In genomic region chr19:289651-290538, GRCh38 we compare ENCODE assay signal across 8 cellular contexts. TPM values are rescaled to one million over a fixed set of nuclear protein-coding genes. Genes with fewer than 3 reads are reported as not detected.
DNase-seq lines count a peak whose midpoint lies in the region; ATAC-seq and TF ChIP-seq lines count a peak whose summit lies in the region.

No MANE protein-coding gene starts in this region.

- no peaks in the 10 kb centered on the region for H3K79me2 ChIP-seq in OCI-LY7 (ENCODE audit: insufficient read depth, low read depth, low read length)
- H3K79me2 ChIP-seq in PC-3 (ENCODE audit: low read length): no peaks in the 10 kb centered on the region

- H2AFZ ChIP-seq in OCI-LY7 (ENCODE audit: low read length): no peak overlapping the region
- no peak overlapping the region for H2AFZ ChIP-seq in PC-3 (ENCODE audit: low read length)

- no peaks in the 10 kb centered on the region for H3K27me3 ChIP-seq in PC-3 (ENCODE audit: low read length)

- H3K4me3 ChIP-seq in OCI-LY7 (ENCODE audit: low read depth, low read length, poor library complexity, severe bottlenecking) (no peak overlapping the region), PC-3 (ENCODE audit: low read length) (no peak overlapping the region)

- no peaks in the 10 kb centered on the region for H3F3A ChIP-seq in PC-3 (ENCODE audit: low read length, unreplicated experiment)

- DNase-seq in activated naive CD4-positive, alpha-beta T cell treated with Interleukin-2 at 50 U/mL for 16 hours: peak; percentile 43
- no peak for DNase-seq in activated naive CD4-positive, alpha-beta T cell (lab: John Stamatoyannopoulos, UW)
- DNase-seq in SW480 (ENCODE audit: low spot score) (peak; percentile 85), mesenteric fat pad (ENCODE audit: low spot score) (peak; percentile 86), OCI-LY7 (ENCODE audit: low spot score) (no peak), PC-3 (no peak)

- no peak overlapping the region for H3K4me2 ChIP-seq in OCI-LY7 (ENCODE audit: low read length)
- H3K4me2 ChIP-seq in PC-3 (ENCODE audit: low read length): no peak overlapping the region

- H3K9me2 ChIP-seq in OCI-LY7 (ENCODE audit: insufficient read depth, low read length) (no peaks in the 10 kb centered on the region), PC-3 (replicated peaks; ENCODE audit: low read length) (no peaks in the 10 kb centered on the region)

- CTCF ChIA-PET in OCI-LY7 (lab: Charles Lee; ENCODE audit: unreplicated experiment): no interaction called here
- CTCF ChIA-PET in PC-3 (lab: Charles Lee): no interaction called here

- intact Hi-C loops in OCI-LY7 (cut with micrococcal nuclease; ENCODE audit: unreplicated experiment): no loop called here
- intact Hi-C loops in PC-3 (cut with micrococcal nuclease): no loop called here

- no peaks in the 10 kb centered on the region for H3K36me3 ChIP-seq in OCI-LY7 (ENCODE audit: insufficient read depth, low read length)
- H3K36me3 ChIP-seq in PC-3 (ENCODE audit: low read depth, low read length): no peaks in the 10 kb centered on the region

- H3K9me3 ChIP-seq in OCI-LY7 (ENCODE audit: low read length) (no peaks in the 10 kb centered on the region), PC-3 (ENCODE audit: low read length) (no peaks in the 10 kb centered on the region)

- H3K27ac ChIP-seq in cingulate gyrus (ENCODE audit: low read depth, low read length): peak overlapping the region; percentile 89
- no peak overlapping the region for H3K27ac ChIP-seq in OCI-LY7 (ENCODE audit: low read depth, low read length, poor library complexity, severe bottlenecking)
- no peak overlapping the region for H3K27ac ChIP-seq in PC-3 (ENCODE audit: low read length)

- no TSS peak for BruUV-seq in OCI-LY7 (replicated peaks; lab: Mats Ljungman, UMichigan)
- BruUV-seq in PC-3 (replicated peaks; lab: Mats Ljungman, UMichigan): no TSS peak

- ATAC-seq in GM21717 (IDR thresholded peaks at IDR 0.05; ENCODE audit: unreplicated experiment) (no peak), PC-3 (no peak)

- no peak for TF ChIP-seq CTCF in OCI-LY7 (conservative IDR thresholded peaks at IDR 0.05; ENCODE audit: low read length)
- no peak for TF ChIP-seq CTCF in PC-3 (conservative IDR thresholded peaks at IDR 0.05; ENCODE audit: low read depth, low read length)

- H3K9ac ChIP-seq in PC-3 (ENCODE audit: low read length): no peak overlapping the region

- POLR2A ChIA-PET in OCI-LY7 (lab: Charles Lee): no interaction called here
- POLR2A ChIA-PET in PC-3 (lab: Charles Lee; ENCODE audit: unreplicated experiment): no interaction called here

- H4K20me1 ChIP-seq in OCI-LY7 (ENCODE audit: insufficient read depth, low read length) (no peaks in the 10 kb centered on the region), PC-3 (ENCODE audit: low read length) (no peaks in the 10 kb centered on the region)

- H3K4me1 ChIP-seq in OCI-LY7 (ENCODE audit: insufficient read depth, low read length, poor library complexity, severe bottlenecking) (no peaks in the 10 kb centered on the region), PC-3 (ENCODE audit: insufficient read depth, low read length) (no peaks in the 10 kb centered on the region)

RNA-seq across cellular contexts. Expression of gene PLPP2, which starts 1.3 kb away (rescaled TPM):
- total RNA-seq in mesenteric fat pad: 7.9 TPM
- 0.03 and 0.05 TPM in 2 replicates for total RNA-seq in OCI-LY7 (2014; rRNA removed; shearing (Covaris generic))
- 0.50 and 0.80 TPM in 2 replicates for total RNA-seq in OCI-LY7 (2022)
- total RNA-seq in PC-3 (2014; rRNA removed): not detected in 2 replicates

RNA-seq across cellular contexts. Expression of gene MIER2, which starts 54.7 kb away (rescaled TPM):
- total RNA-seq in mesenteric fat pad (53.5 TPM), OCI-LY7 (2022) (29.1 and 33.0 TPM in 2 replicates), PC-3 (2014; rRNA removed) (not detected in 2 replicates)
- total RNA-seq in OCI-LY7 (2014; rRNA removed; shearing (Covaris generic)): 21.6 and 30.2 TPM in 2 replicates

Comparison
In these comparisons a context has a peak if more than half of its experiments do, and no peak if none do; other contexts are left out.
1. DNase-seq: peak in activated naive CD4-positive, alpha-beta T cell treated with Interleukin-2 at 50 U/mL for 16 hours (single experiment), SW480 (single experiment) and mesenteric fat pad (single experiment); none in activated naive CD4-positive, alpha-beta T cell (0 of 4), OCI-LY7 (single experiment) and PC-3 (single experiment).
2. RNA of gene MIER2, which starts 54.7 kb away (total RNA-seq): 53.5 TPM in mesenteric fat pad (single experiment) and 21.6 to 33.0 TPM in OCI-LY7; not detected in PC-3; every median in the first group is over 10 times any median in the second.